In genomic region chr10:75924309-75924920, GRCh38 we compare ENCODE assay signal across 20 cellular contexts.
DNase-seq lines count a peak whose midpoint lies in the region; TF ChIP-seq lines count a peak whose summit lies in the region.
"Had no signal": no experiment of that assay in that cellular context is flagged by ENCODE, and none has a peak within 500 bp of the region (broad histone marks: within the 10 kb centered on the region; RNA-seq: fewer than 3 reads in every experiment).

No MANE protein-coding gene starts in this region.

- no peak overlapping the region for H3K4me3 Mint-ChIP-seq in osteocyte (ENCODE audit: unreplicated experiment)
- H3K4me3 Mint-ChIP-seq: CD4-positive, CD25-positive, alpha-beta regulatory T cell; HFFc6 had no signal

- no peaks in the 10 kb centered on the region for H3K4me1 Mint-ChIP-seq in osteocyte (ENCODE audit: unreplicated experiment)
- H3K4me1 Mint-ChIP-seq: CD4-positive, CD25-positive, alpha-beta regulatory T cell had no signal

- no peaks in the 10 kb centered on the region for H3K36me3 Mint-ChIP-seq in osteocyte (ENCODE audit: unreplicated experiment)
- H3K36me3 Mint-ChIP-seq: CD4-positive, CD25-positive, alpha-beta regulatory T cell had no signal

- peak; percentile 3 for DNase-seq in NCI-H82 (lab: John Stamatoyannopoulos, UW)
- DNase-seq in NCI-H82 treated with DMSO at 0.1 percent for 48 hours (lab: John Stamatoyannopoulos, UW; ENCODE audit: unreplicated experiment), result no peak
- peak in 41 of 42 donors; percentile 13 to 78 (median 43) for DNase-seq in head of caudate nucleus
- DNase-seq in osteocyte (ENCODE audit: extremely low spot score, unreplicated experiment), result peak; percentile 27
- no peak for DNase-seq in NCI-H510A (lab: John Stamatoyannopoulos, UW)
- DNase-seq in stimulated activated naive CD4-positive, alpha-beta T cell (lab: John Stamatoyannopoulos, UW), result no peak
- no peak for DNase-seq in NAMALWA (ENCODE audit: low spot score)
- DNase-seq: BE2C; CD4-positive, CD25-positive, alpha-beta regulatory T cell; DMS53; GOT3; HFFc6; Karpas-422; NCI-H1105; NCI-H1436 treated with DMSO at 0.1 percent for 48 hours; NCI-H187 treated with DMSO at 0.1 percent for 48 hours; NCI-H2107; NCI-H524 treated with DMSO at 0.1 percent for 48 hours; Right ventricle myocardium superior; RPMI8226 had no signal

- no peak for TF ChIP-seq CTCF in osteocyte (IDR thresholded peaks at IDR 0.05)

- H3K9me3 Mint-ChIP-seq in osteocyte (ENCODE audit: unreplicated experiment), result no peaks in the 10 kb centered on the region
- H3K9me3 Mint-ChIP-seq: HFFc6 had no signal

- peaks cover 46% of the 10 kb centered on the region for H3K27me3 Mint-ChIP-seq in osteocyte (ENCODE audit: unreplicated experiment)

- intact Hi-C loops in head of caudate nucleus (cut with DNase I), result no loop called here

- no peak overlapping the region for H3K27ac Mint-ChIP-seq in osteocyte (ENCODE audit: unreplicated experiment)
- H3K27ac Mint-ChIP-seq: CD4-positive, CD25-positive, alpha-beta regulatory T cell; HFFc6 had no signal

Comparison
In these comparisons a context has a peak if more than half of its experiments do, and no peak if none do; other contexts are left out.
1. DNase-seq: peak in NCI-H82 (single experiment), head of caudate nucleus (41 of 42) and osteocyte (single experiment); none in NCI-H82 treated with DMSO at 0.1 percent for 48 hours (single experiment), NCI-H510A (single experiment), stimulated activated naive CD4-positive, alpha-beta T cell (0 of 6) and NAMALWA (single experiment).